32 cellular contexts compared by ENCODE assay signal in genomic region chr9:133761641-133762248, GRCh38. TPM values are rescaled to one million over a fixed set of nuclear protein-coding genes. Genes with fewer than 3 reads are reported as not detected.
DNase-seq lines count a peak whose midpoint lies in the region; ATAC-seq, FAIRE-seq and TF ChIP-seq lines count a peak whose summit lies in the region.
"Had no signal": no experiment of that assay in that cellular context is flagged by ENCODE, and none has a peak within 500 bp of the region (broad histone marks: within the 10 kb centered on the region; RNA-seq: fewer than 3 reads in every experiment).

No MANE protein-coding gene starts in this region.

- POLR2A ChIA-PET in RWPE1 (lab: Yijun Ruan, JAX; ENCODE audit: low non-redundant PET), result no interaction called here

- TF ChIP-seq CTCF in RWPE1 (conservative IDR thresholded peaks at IDR 0.05; ENCODE audit: low read depth) (no peak), kidney (IDR thresholded peaks at IDR 0.05; ENCODE audit: borderline replicate concordance, extremely low read depth, insufficient read depth) (no peak), spleen (IDR thresholded peaks at IDR 0.05 in 8 of 11, conservative IDR thresholded peaks at IDR 0.05 in 3 of 11) (no peak)

- H3K4me3 ChIP-seq in H7 (ENCODE audit: insufficient read depth, low read depth, low read length) (no peak overlapping the region), kidney (ENCODE audit: low read length in 2 of 2) (no peak overlapping the region), spleen (no peak overlapping the region)
- H3K4me3 ChIP-seq: BLaER1 treated with 17β-estradiol and CSF1 and Interleukin-3, amounts not matched to agents 10 nM and 100 nM; dorsolateral prefrontal cortex; lung; skin epidermis; thoracic aorta had no signal

- TF ChIP-seq POLR2A in spleen (IDR thresholded peaks at IDR 0.05), result no peak

- H3K27me3 ChIP-seq in H7 (ENCODE audit: control insufficient read depth, insufficient read depth, low read length) (no peaks in the 10 kb centered on the region), spleen (replicated peaks in 1 of 7) (no peaks in the 10 kb centered on the region)
- H3K27me3 ChIP-seq: BLaER1 treated with 17β-estradiol and CSF1 and Interleukin-3, amounts not matched to agents 10 nM and 100 nM; dorsolateral prefrontal cortex had no signal

- no peak for FAIRE-seq in kidney (lab: Jason Lieb, UNC)
- FAIRE-seq: frontal cortex had no signal

- ATAC-seq in GM21447 (IDR thresholded peaks at IDR 0.05; ENCODE audit: unreplicated experiment), result no peak
- no peak for ATAC-seq in GM19467 (IDR thresholded peaks at IDR 0.05; ENCODE audit: unreplicated experiment)
- ATAC-seq: stimulated activated naive CD8-positive, alpha-beta T cell treated with anti-CD3 and anti-CD28 coated beads, Interleukin-15, Interleukin-2, amounts not matched to agents 100 U/mL and 50 U/mL, for 24 hours had no signal

- peaks cover 3% of the 10 kb centered on the region for H3K36me3 ChIP-seq in H7 (replicated peaks; ENCODE audit: control insufficient read depth, insufficient read depth, low read length)
- peaks cover 9 to 10% of the 10 kb centered on the region in 2 donors for H3K36me3 ChIP-seq in kidney (ENCODE audit: control insufficient read depth in 1 of 2, insufficient read depth in 2 of 2, low read length in 2 of 2)
- peaks cover 0 to 49% (median 19%) of the 10 kb centered on the region in 6 donors for H3K36me3 ChIP-seq in spleen
- H3K36me3 ChIP-seq: thoracic aorta had no signal

- H3K27ac ChIP-seq in RWPE1 (peak overlapping the region; percentile 11), kidney (ENCODE audit: low read depth in 2 of 2, low read length in 2 of 2) (no peak overlapping the region), spleen (no peak overlapping the region)
- H3K27ac ChIP-seq: BLaER1 treated with 17β-estradiol and CSF1 and Interleukin-3, amounts not matched to agents 10 nM and 100 nM; dorsolateral prefrontal cortex; skin epidermis; thoracic aorta had no signal

- no peak overlapping the region for H3K9ac ChIP-seq in kidney (ENCODE audit: low read length in 2 of 2)
- H3K9ac ChIP-seq: BLaER1 treated with 17β-estradiol and CSF1 and Interleukin-3, amounts not matched to agents 10 nM and 100 nM had no signal

- DNase-seq in H7 (peak; percentile 28), RWPE1 (ENCODE audit: low spot score) (no peak), kidney (peak; percentile 44), spleen (peak; percentile 29), T-helper 1 cell (no peak)
- DNase-seq: activated CD4-positive, alpha-beta memory T cell treated with anti-CD3 and anti-CD28 coated beads for 36 hours; activated CD4-positive, alpha-beta T cell treated with anti-CD3 and anti-CD28 coated beads for 1 hour; activated gamma-delta T cell; activated T-cell treated with anti-CD3 and anti-CD28 coated beads for 4 hours; cerebellar nuclear complex; COR-L47; DMS79; GDM1; MV-4-11; natural killer cell; NCI-H1436; NCI-H2081; NCI-H2227 treated with DMSO at 0.1 percent for 48 hours; NCI-H526; OCI-M1; retina; stimulated activated CD4-positive, alpha-beta T cell treated with anti-CD3 and anti-CD28 coated beads, Interleukin-1b, Interleukin-23, amount 100 ng/mL, for 48 hours; stimulated activated naive CD8-positive, alpha-beta T cell treated with anti-CD3 and anti-CD28 coated beads, Interleukin-15, Interleukin-2, amounts not matched to agents 100 U/mL and 50 U/mL, for 24 hours; T-helper 2 cell had no signal

- CTCF ChIA-PET in RWPE1 (lab: Yijun Ruan, JAX), result interaction anchor here (0.6 kb wide), 1 partner anchor 115 kb away, joined by 3 read pairs; no protein-coding TSS in a partner anchor

- H3K9me3 ChIP-seq in kidney (ENCODE audit: control insufficient read depth in 1 of 2, low read length in 2 of 2) (no peaks in the 10 kb centered on the region), spleen (peaks cover 0 to 21% (median 8%) of the 10 kb centered on the region in 8 donors)

- intact Hi-C loops in kidney (cut with DNase I), result no loop called here
- intact Hi-C loops in spleen (cut with DNase I; ENCODE audit: low total_unique reads), result no loop called here

- H3K4me1 ChIP-seq in kidney (ENCODE audit: control insufficient read depth in 1 of 2, insufficient read depth in 1 of 2, low read depth in 1 of 2, low read length in 2 of 2) (peaks cover 4% of the 10 kb centered on the region in 2 donors), spleen (no peaks in the 10 kb centered on the region)

- 82 to 93% (median 87%) methylated on average over 11 of the region's 11 CpGs for WGBS in spleen, 5 donors

RNA-seq across cellular contexts. Expression of gene SARDH, which starts 23.6 kb away (rescaled TPM):
- total RNA-seq in H7 (2014; rRNA removed; shearing (Covaris generic)), result 7.3 and 9.9 TPM in 2 replicates
- total RNA-seq in kidney (4.6 TPM), spleen (1 to 10 TPM; 1.0 to 4.5 (median 3.1) TPM)
- polyA plus RNA-seq in kidney (ENCODE audit: insufficient read depth, low read depth, low replicate concordance) (12.0 TPM), spleen (1 to 10 TPM; 1.3 to 1.5 (median 1.5) TPM)

Comparison
In these comparisons a context has a peak if more than half of its experiments do, and no peak if none do; other contexts are left out.
1. DNase-seq: peak in H7 (single experiment), kidney (single experiment) and spleen (single experiment); none in RWPE1 (single experiment) and T-helper 1 cell (0 of 5).